Comparison of ENCODE assay signal across 9 cellular contexts in the genomic region with DNA sequence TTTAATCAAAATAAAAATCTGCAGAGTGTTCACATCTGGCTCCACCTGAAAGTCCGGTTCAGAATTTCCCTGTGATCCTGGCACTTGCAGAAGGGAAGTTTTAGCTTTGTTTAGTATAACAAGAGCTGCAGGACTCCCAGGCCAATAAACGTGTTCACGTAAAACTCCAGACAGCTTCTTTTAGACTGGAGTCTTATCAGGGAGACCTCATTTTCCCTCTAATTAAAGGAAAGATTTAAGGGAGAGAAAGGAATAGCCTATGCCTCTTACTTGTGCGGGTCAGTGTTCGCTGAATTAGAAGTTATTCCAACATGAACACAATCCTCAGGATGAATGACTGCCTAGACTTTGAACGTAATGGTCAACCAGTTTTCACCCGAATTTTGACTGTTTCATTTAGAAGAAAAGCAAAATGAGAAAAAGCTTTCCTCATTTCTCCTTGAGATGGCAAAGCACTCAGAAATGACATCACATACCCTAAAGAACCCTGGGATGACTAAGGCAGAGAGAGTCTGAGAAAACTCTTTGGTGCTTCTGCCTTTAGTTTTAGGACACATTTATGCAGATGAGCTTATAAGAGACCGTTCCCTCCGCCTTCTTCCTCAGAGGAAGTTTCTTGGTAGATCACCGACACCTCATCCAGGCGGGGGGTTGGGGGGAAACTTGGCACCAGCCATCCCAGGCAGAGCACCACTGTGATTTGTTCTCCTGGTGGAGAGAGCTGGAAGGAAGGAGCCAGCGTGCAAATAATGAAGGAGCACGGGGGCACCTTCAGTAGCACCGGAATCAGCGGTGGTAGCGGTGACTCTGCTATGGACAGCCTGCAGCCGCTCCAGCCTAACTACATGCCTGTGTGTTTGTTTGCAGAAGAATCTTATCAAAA.
DNase-seq lines count a peak whose midpoint lies in the region; ATAC-seq and TF ChIP-seq lines count a peak whose summit lies in the region.
"Had no signal": no experiment of that assay in that cellular context is flagged by ENCODE, and none has a peak within 500 bp of the region (broad histone marks: within the 10 kb centered on the region; RNA-seq: fewer than 3 reads in every experiment).

No MANE protein-coding gene starts in this region.

- peak overlapping the region; percentile 95 for H3K27ac Mint-ChIP-seq in activated naive CD4-positive, alpha-beta T cell treated with anti-CD3 and anti-CD28 coated beads for 36 hours
- no peak overlapping the region for H3K27ac Mint-ChIP-seq in glutamatergic neuron (ENCODE audit: unreplicated experiment)
- H3K27ac Mint-ChIP-seq in osteocyte (ENCODE audit: unreplicated experiment) = peak overlapping the region; percentile 94

- peak; percentile 67 for DNase-seq in AG09319 (ENCODE audit: extremely low read depth, low read depth)
- peak; percentile 70 for DNase-seq in NOMO-1 treated with DMSO at 0.1 percent for 48 hours (lab: John Stamatoyannopoulos, UW; ENCODE audit: unreplicated experiment)
- peak; percentile 76 for DNase-seq in activated naive CD4-positive, alpha-beta T cell treated with anti-CD3 and anti-CD28 coated beads for 36 hours
- DNase-seq in glutamatergic neuron = peak; percentile 24
- DNase-seq in osteocyte (ENCODE audit: extremely low spot score, unreplicated experiment) = peak; percentile 87
- DNase-seq in NCI-H2107 (lab: John Stamatoyannopoulos, UW) = no peak

- peak; percentile 21 for TF ChIP-seq CTCF in AG09319 (IDR thresholded peaks at IDR 0.05; ENCODE audit: low read depth, low read length)
- TF ChIP-seq CTCF in glutamatergic neuron (IDR thresholded peaks at IDR 0.05; ENCODE audit: partially characterized antibody, unreplicated experiment) = no peak
- peak; percentile 49 for TF ChIP-seq CTCF in osteocyte (IDR thresholded peaks at IDR 0.05)

- CTCF ChIA-PET in activated naive CD4-positive, alpha-beta T cell treated with anti-CD3 and anti-CD28 coated beads for 36 hours (lab: Charles Lee) = interaction anchor here (0.6 to 7.2 kb wide), 23 partner anchors 13 to 113 kb away, joined by 3 to 50 read pairs (median 4); no protein-coding TSS in a partner anchor

- no peaks in the 10 kb centered on the region for H3K9me3 Mint-ChIP-seq in activated naive CD4-positive, alpha-beta T cell treated with anti-CD3 and anti-CD28 coated beads for 36 hours
- H3K9me3 Mint-ChIP-seq in glutamatergic neuron (ENCODE audit: unreplicated experiment) (no peaks in the 10 kb centered on the region), osteocyte (ENCODE audit: unreplicated experiment) (no peaks in the 10 kb centered on the region)

- H3K4me1 Mint-ChIP-seq in activated naive CD4-positive, alpha-beta T cell treated with anti-CD3 and anti-CD28 coated beads for 36 hours (ENCODE audit: low read depth) = peaks cover 42% of the 10 kb centered on the region
- H3K4me1 Mint-ChIP-seq in glutamatergic neuron (ENCODE audit: low read depth, unreplicated experiment) (peaks cover 1% of the 10 kb centered on the region), osteocyte (ENCODE audit: unreplicated experiment) (peaks cover 64% of the 10 kb centered on the region)

- ATAC-seq in GM19397 (IDR thresholded peaks at IDR 0.05; ENCODE audit: unreplicated experiment) (peak; percentile 19), GM21423 (IDR thresholded peaks at IDR 0.05; ENCODE audit: unreplicated experiment) (no peak)
- ATAC-seq: K562 had no signal

- no peaks in the 10 kb centered on the region for H3K27me3 Mint-ChIP-seq in activated naive CD4-positive, alpha-beta T cell treated with anti-CD3 and anti-CD28 coated beads for 36 hours (ENCODE audit: low read depth)
- peaks cover 3% of the 10 kb centered on the region for H3K27me3 Mint-ChIP-seq in glutamatergic neuron (ENCODE audit: unreplicated experiment)
- no peaks in the 10 kb centered on the region for H3K27me3 Mint-ChIP-seq in osteocyte (ENCODE audit: unreplicated experiment)

- intact Hi-C loops in activated naive CD4-positive, alpha-beta T cell treated with anti-CD3 and anti-CD28 coated beads for 36 hours (cut with micrococcal nuclease) = loop anchor here (1.0 to 10.0 kb wide), 17 partner anchors 9 to 1353 kb away; partner anchors contain the start of genes GADD45A, LEPR and LEPROT

- H3K4me3 Mint-ChIP-seq in activated naive CD4-positive, alpha-beta T cell treated with anti-CD3 and anti-CD28 coated beads for 36 hours = peak overlapping the region; percentile 98
- peak overlapping the region; percentile 70 for H3K4me3 Mint-ChIP-seq in glutamatergic neuron (ENCODE audit: unreplicated experiment)
- peak overlapping the region; percentile 90 for H3K4me3 Mint-ChIP-seq in osteocyte (ENCODE audit: unreplicated experiment)

- H3K36me3 Mint-ChIP-seq in activated naive CD4-positive, alpha-beta T cell treated with anti-CD3 and anti-CD28 coated beads for 36 hours (ENCODE audit: low read depth) = peaks cover 34% of the 10 kb centered on the region
- H3K36me3 Mint-ChIP-seq in glutamatergic neuron (ENCODE audit: unreplicated experiment) (no peaks in the 10 kb centered on the region), osteocyte (ENCODE audit: unreplicated experiment) (peaks cover 26% of the 10 kb centered on the region)
